ENCODE assay signal across 15 cellular contexts in genomic region chr2:209463226-209463625, GRCh38. TPM values are rescaled to one million over a fixed set of nuclear protein-coding genes. Genes with fewer than 3 reads are reported as not detected.
DNase-seq lines count a peak whose midpoint lies in the region; ATAC-seq and TF ChIP-seq lines count a peak whose summit lies in the region.
"Had no signal": no experiment of that assay in that cellular context is flagged by ENCODE, and none has a peak within 500 bp of the region (broad histone marks: within the 10 kb centered on the region; RNA-seq: fewer than 3 reads in every experiment).

No MANE protein-coding gene starts in this region.

- H3K9me3 ChIP-seq in WERI-Rb-1 (ENCODE audit: severe bottlenecking) (no peaks in the 10 kb centered on the region), lower lobe of right lung (no peaks in the 10 kb centered on the region)
- H3K9me3 ChIP-seq: mucosa of descending colon had no signal

- no peak for DNase-seq in GM12864 (ENCODE audit: low read depth)
- no peak for DNase-seq in HFF-Myc (ENCODE audit: extremely low read depth, low read depth)
- no peak for DNase-seq in WERI-Rb-1
- no peak for DNase-seq in lower lobe of right lung
- DNase-seq in HUDEP-2 (lab: John Stamatoyannopoulos, UW; ENCODE audit: unreplicated experiment in 76 of 76) = no peak
- no peak for DNase-seq in GM19238 (ENCODE audit: insufficient read length, low spot score)
- DNase-seq in NCI-H1048 (lab: John Stamatoyannopoulos, UW) = no peak
- DNase-seq: activated B cell treated with CpG ODN at 0.5 μM for 24 hours, DMS79, mucosa of descending colon, NCI-H1105 treated with DMSO at 0.1 percent for 48 hours, trophoblast cell had no signal

- H3K27me3 ChIP-seq in WERI-Rb-1 (ENCODE audit: insufficient read depth, low read depth, severe bottlenecking) (no peaks in the 10 kb centered on the region), lower lobe of right lung (ENCODE audit: low read depth) (no peaks in the 10 kb centered on the region)

- no peaks in the 10 kb centered on the region for H3K36me3 ChIP-seq in WERI-Rb-1
- H3K36me3 ChIP-seq in lower lobe of right lung = no peaks in the 10 kb centered on the region

- H3K4me3 ChIP-seq in GM12864 (ENCODE audit: low read depth, low read length) (no peak overlapping the region), HFF-Myc (replicated peaks; ENCODE audit: low read depth, low read length) (no peak overlapping the region), WERI-Rb-1 (ENCODE audit: low read depth, low read length) (no peak overlapping the region), lower lobe of right lung (no peak overlapping the region)
- H3K4me3 ChIP-seq: mucosa of descending colon had no signal

- ATAC-seq in lower lobe of right lung (no peak), HG02973 (IDR thresholded peaks at IDR 0.05; ENCODE audit: unreplicated experiment) (no peak)
- ATAC-seq: mucosa of descending colon, sciatic nerve had no signal

- intact Hi-C loops in lower lobe of right lung (cut with DNase I) = no loop called here

- no peaks in the 10 kb centered on the region for H3K4me1 ChIP-seq in lower lobe of right lung

- H3K27ac ChIP-seq in WERI-Rb-1 = no peak overlapping the region
- no peak overlapping the region for H3K27ac ChIP-seq in lower lobe of right lung

- TF ChIP-seq CTCF in GM12864 (IDR thresholded peaks at IDR 0.05; ENCODE audit: low read depth, low read length, missing control alignments) (peak; percentile 24), HFF-Myc (IDR thresholded peaks at IDR 0.05; ENCODE audit: low read depth, low read length, missing control alignments) (peak; percentile 7), WERI-Rb-1 (IDR thresholded peaks at IDR 0.05; ENCODE audit: low read depth, low read length) (0 out of 2 replicates have a peak, but pooled peaks have one; percentile 12), lower lobe of right lung (IDR thresholded peaks at IDR 0.05) (peak; percentile 17)

RNA-seq across cellular contexts. Expression of gene MAP2, which starts 39.4 kb away (rescaled TPM):
- total RNA-seq in lower lobe of right lung = 22.6 TPM
- total RNA-seq: activated T-helper 2 cell treated with anti-CD3 and anti-CD28 coated beads, Interferon-gamma antibody, Interleukin-2, Interleukin-4, amounts not matched to agents 10 μg/mL and 5 μg/mL and 100 μg/mL, durations not matched to agents 14 hours and 24 hours and 36 hours had no signal
